ENCODE assay signal across 15 cellular contexts in genomic region chr18:41410007-41410406, GRCh38.
A peak's percentile ranks its signal among the peaks of the same experiment; 100 is the strongest.
DNase-seq lines count a peak whose midpoint lies in the region; ATAC-seq and TF ChIP-seq lines count a peak whose summit lies in the region.
"Had no signal": no experiment of that assay in that cellular context is flagged by ENCODE, and none has a peak within 500 bp of the region (broad histone marks: within the 10 kb centered on the region; RNA-seq: fewer than 3 reads in every experiment).

No MANE protein-coding gene starts in this region.

- H3K27me3 ChIP-seq in PC-3 (ENCODE audit: low read length) (no peaks in the 10 kb centered on the region), trophoblast cell (ENCODE audit: insufficient read depth, low read length) (no peaks in the 10 kb centered on the region)
- H3K27me3 ChIP-seq: BLaER1 had no signal

- H2BK5ac ChIP-seq in trophoblast cell (ENCODE audit: low read depth, low read length, poor library complexity): no peak overlapping the region

- intact Hi-C loops in PC-3 (cut with micrococcal nuclease): no loop called here

- H3K79me1 ChIP-seq in trophoblast cell (ENCODE audit: low read length): no peaks in the 10 kb centered on the region

- no peak overlapping the region for H4K91ac ChIP-seq in trophoblast cell (ENCODE audit: low read depth, low read length)

- POLR2A ChIA-PET in PC-3 (lab: Charles Lee; ENCODE audit: unreplicated experiment): no interaction called here

- H3K9ac ChIP-seq in PC-3 (ENCODE audit: low read length) (no peak overlapping the region), trophoblast cell (ENCODE audit: low read length) (no peak overlapping the region)
- H3K9ac ChIP-seq: BLaER1 had no signal

- ATAC-seq in PC-3: no peak
- ATAC-seq in HG02610 (IDR thresholded peaks at IDR 0.05; ENCODE audit: unreplicated experiment): no peak
- ATAC-seq: A549, GM23338, HCT116, HepG2 had no signal

- no peaks in the 10 kb centered on the region for H3F3A ChIP-seq in PC-3 (ENCODE audit: low read length, unreplicated experiment)

- H3K18ac ChIP-seq in trophoblast cell (ENCODE audit: low read length): no peak overlapping the region

- no peak overlapping the region for H2AK5ac ChIP-seq in trophoblast cell (ENCODE audit: low read length)

- 0 out of 2 replicates have a peak, but pooled peaks cover 3% of the 10 kb centered on the region for H3K4me1 ChIP-seq in PC-3 (ENCODE audit: insufficient read depth, low read length)
- no peaks in the 10 kb centered on the region for H3K4me1 ChIP-seq in trophoblast cell (ENCODE audit: control insufficient read depth in 1 of 2, insufficient read depth in 2 of 2, low read length in 2 of 2)
- H3K4me1 ChIP-seq: A549, BLaER1 had no signal

- no peak overlapping the region for H3K14ac ChIP-seq in trophoblast cell (ENCODE audit: low read length)

- H4K12ac ChIP-seq in trophoblast cell (ENCODE audit: low read depth, low read length): no peak overlapping the region

- H3K9me3 ChIP-seq in PC-3 (ENCODE audit: low read length): no peaks in the 10 kb centered on the region
- H3K9me3 ChIP-seq in trophoblast cell (ENCODE audit: insufficient read depth, low read depth, low read length): no peaks in the 10 kb centered on the region
- H3K9me3 ChIP-seq: A549, BLaER1 had no signal

- no peak overlapping the region for H2BK12ac ChIP-seq in trophoblast cell (ENCODE audit: low read length)

- no peak overlapping the region for H4K8ac ChIP-seq in trophoblast cell (ENCODE audit: low read depth, low read length)

- H3K4me2 ChIP-seq in PC-3 (ENCODE audit: low read length): no peak overlapping the region
- no peak overlapping the region for H3K4me2 ChIP-seq in trophoblast cell (ENCODE audit: low read length)
- H3K4me2 ChIP-seq: A549, BLaER1, GM23338 had no signal

- DNase-seq in DMS53 (lab: John Stamatoyannopoulos, UW): peak; percentile 60
- DNase-seq in M059J (ENCODE audit: low read depth): peak; percentile 65
- peak; percentile 12 for DNase-seq in PC-3
- DNase-seq in trophoblast cell: no peak
- DNase-seq in NCI-H128 (lab: John Stamatoyannopoulos, UW; ENCODE audit: unreplicated experiment): no peak
- DNase-seq: CD4-positive, alpha-beta memory T cell; GDM1; HFFc6; KG1 had no signal

- H4K20me1 ChIP-seq in PC-3 (ENCODE audit: low read length): no peaks in the 10 kb centered on the region
- H4K20me1 ChIP-seq: BLaER1 had no signal

- H3K23ac ChIP-seq in trophoblast cell (ENCODE audit: low read length): no peak overlapping the region

- no peak for TF ChIP-seq CTCF in PC-3 (conservative IDR thresholded peaks at IDR 0.05; ENCODE audit: low read depth, low read length)

- H3K36me3 ChIP-seq in PC-3 (ENCODE audit: low read depth, low read length) (no peaks in the 10 kb centered on the region), trophoblast cell (ENCODE audit: control insufficient read depth in 1 of 2, insufficient read depth in 2 of 2, low read length in 2 of 2) (no peaks in the 10 kb centered on the region)
- H3K36me3 ChIP-seq: BLaER1 had no signal

- no TSS peak for BruUV-seq in PC-3 (replicated peaks; lab: Mats Ljungman, UMichigan)

- no peak overlapping the region for H3K4ac ChIP-seq in trophoblast cell (ENCODE audit: low read depth, low read length)

- H2AFZ ChIP-seq in PC-3 (ENCODE audit: low read length) (no peak overlapping the region), trophoblast cell (ENCODE audit: insufficient read depth, low read length, poor library complexity) (no peak overlapping the region)
- H2AFZ ChIP-seq: GM23338 had no signal

- H3K27ac ChIP-seq in PC-3 (ENCODE audit: low read length) (no peak overlapping the region), trophoblast cell (ENCODE audit: low read depth, low read length) (no peak overlapping the region)
- H3K27ac ChIP-seq: A549, BLaER1 had no signal

- no peak overlapping the region for H3K4me3 ChIP-seq in PC-3 (ENCODE audit: low read length)
- no peak overlapping the region for H3K4me3 ChIP-seq in trophoblast cell (ENCODE audit: low read depth, low read length)
- H3K4me3 ChIP-seq: A549, BLaER1, GM23338 had no signal

- H3K9me2 ChIP-seq in PC-3 (replicated peaks; ENCODE audit: low read length): no peaks in the 10 kb centered on the region

- CTCF ChIA-PET in PC-3 (lab: Charles Lee): no interaction called here

- H3K79me2 ChIP-seq in PC-3 (ENCODE audit: low read length) (no peaks in the 10 kb centered on the region), trophoblast cell (ENCODE audit: control insufficient read depth, insufficient read depth, low read length, poor library complexity) (no peaks in the 10 kb centered on the region)

- no peak overlapping the region for H2BK120ac ChIP-seq in trophoblast cell (ENCODE audit: insufficient read depth, low read length, poor library complexity)

Comparison
In these comparisons a context has a peak if more than half of its experiments do, and no peak if none do; other contexts are left out.
1. DNase-seq: peak in DMS53 (single experiment), M059J (single experiment) and PC-3 (single experiment); none in trophoblast cell (0 of 2) and NCI-H128 (single experiment).